In the genomic region with DNA sequence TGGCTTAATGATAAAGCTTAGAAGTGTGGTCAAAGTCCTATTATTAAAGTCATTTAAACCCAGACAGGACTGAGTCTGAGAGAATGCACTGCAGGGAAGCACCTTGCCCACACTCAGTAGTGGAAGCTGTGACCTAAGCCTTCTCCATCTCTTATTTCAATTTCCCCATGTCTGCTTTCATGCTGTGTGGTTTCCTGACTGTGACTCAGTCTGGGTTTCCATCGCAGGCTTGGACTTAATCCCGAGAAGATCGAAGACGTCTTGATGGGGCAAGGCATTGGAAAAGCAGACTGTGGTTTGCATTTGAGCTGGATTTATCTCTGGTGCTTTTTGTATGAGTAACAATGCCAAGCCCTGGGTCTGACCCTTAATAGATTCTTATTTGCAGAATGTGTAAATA, we compare ENCODE assay signal across 1 cellular context.
TF ChIP-seq lines count a peak whose summit lies in the region.

No MANE protein-coding gene starts in this region.

TF ChIP-seq in IMR-90, 13 proteins besides CTCF, POLR2A, EP300 and RAD21 (continued from another document):
- TF ChIP-seq SMC3 (IDR thresholded peaks at IDR 0.05; ENCODE audit: low read depth, low read length) (no peak), RCOR1 (IDR thresholded peaks at IDR 0.05; ENCODE audit: insufficient replicate concordance, low read length) (no peak), CEBPB (IDR thresholded peaks at IDR 0.05; ENCODE audit: low read depth, low read length) (no peak), CHD1 (IDR thresholded peaks at IDR 0.05; ENCODE audit: low read depth, low read length) (no peak), FOS (IDR thresholded peaks at IDR 0.05; ENCODE audit: low read depth, low read length) (no peak), RFX5 (IDR thresholded peaks at IDR 0.05; ENCODE audit: low read depth, low read length) (no peak), NFE2L2 (IDR thresholded peaks at IDR 0.05; ENCODE audit: low read depth, low read length) (no peak), BHLHE40 (IDR thresholded peaks at IDR 0.05; ENCODE audit: low read depth, low read length) (no peak)
- TF ChIP-seq, protein P1, sequence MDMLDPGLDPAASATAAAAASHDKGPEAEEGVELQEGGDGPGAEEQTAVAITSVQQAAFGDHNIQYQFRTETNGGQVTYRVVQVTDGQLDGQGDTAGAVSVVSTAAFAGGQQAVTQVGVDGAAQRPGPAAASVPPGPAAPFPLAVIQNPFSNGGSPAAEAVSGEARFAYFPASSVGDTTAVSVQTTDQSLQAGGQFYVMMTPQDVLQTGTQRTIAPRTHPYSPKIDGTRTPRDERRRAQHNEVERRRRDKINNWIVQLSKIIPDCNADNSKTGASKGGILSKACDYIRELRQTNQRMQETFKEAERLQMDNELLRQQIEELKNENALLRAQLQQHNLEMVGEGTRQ (IDR thresholded peaks at IDR 0.05; ENCODE audit: low read depth, low read length), result no peak
- TF ChIP-seq, protein P2, sequence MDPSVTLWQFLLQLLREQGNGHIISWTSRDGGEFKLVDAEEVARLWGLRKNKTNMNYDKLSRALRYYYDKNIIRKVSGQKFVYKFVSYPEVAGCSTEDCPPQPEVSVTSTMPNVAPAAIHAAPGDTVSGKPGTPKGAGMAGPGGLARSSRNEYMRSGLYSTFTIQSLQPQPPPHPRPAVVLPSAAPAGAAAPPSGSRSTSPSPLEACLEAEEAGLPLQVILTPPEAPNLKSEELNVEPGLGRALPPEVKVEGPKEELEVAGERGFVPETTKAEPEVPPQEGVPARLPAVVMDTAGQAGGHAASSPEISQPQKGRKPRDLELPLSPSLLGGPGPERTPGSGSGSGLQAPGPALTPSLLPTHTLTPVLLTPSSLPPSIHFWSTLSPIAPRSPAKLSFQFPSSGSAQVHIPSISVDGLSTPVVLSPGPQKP (IDR thresholded peaks at IDR 0.05; ENCODE audit: borderline replicate concordance, low read depth, low read length), result no peak
TF ChIP-seq in IMR-90: peak in this region for 0.
